Comparison of ENCODE assay signal across 2 cellular contexts in the genomic region with DNA sequence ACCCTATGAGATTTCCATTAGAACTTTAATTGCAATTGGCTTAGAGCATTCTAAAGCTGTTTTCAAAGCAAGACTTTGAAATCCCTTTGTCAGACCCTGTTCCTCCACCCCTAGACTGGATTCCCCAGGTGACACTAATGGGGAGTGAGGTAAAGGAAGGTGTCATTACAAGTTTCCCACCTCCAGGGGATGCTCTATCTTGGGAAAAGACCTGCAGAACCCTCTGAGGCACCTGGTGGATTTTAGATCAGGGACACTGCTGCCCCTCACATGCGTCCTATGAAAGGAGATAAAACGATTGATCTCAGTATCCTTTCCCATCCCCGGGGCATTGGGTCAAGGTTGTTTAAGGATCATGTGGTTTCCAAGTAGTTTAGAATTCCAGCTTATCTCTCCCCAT.
A peak's percentile ranks its signal among the peaks of the same experiment; 100 is the strongest.
TF ChIP-seq lines count a peak whose summit lies in the region.

No MANE protein-coding gene starts in this region.

TF ChIP-seq in Ishikawa, 13 proteins besides CTCF, POLR2A, EP300 and RAD21:
- no peak for TF ChIP-seq TCF12 (IDR thresholded peaks at IDR 0.05; ENCODE audit: low read depth)
- TF ChIP-seq TEAD4 (IDR thresholded peaks at IDR 0.05), result no peak
- no peak for TF ChIP-seq CEBPB (IDR thresholded peaks at IDR 0.05)
- TF ChIP-seq, protein P1, sequence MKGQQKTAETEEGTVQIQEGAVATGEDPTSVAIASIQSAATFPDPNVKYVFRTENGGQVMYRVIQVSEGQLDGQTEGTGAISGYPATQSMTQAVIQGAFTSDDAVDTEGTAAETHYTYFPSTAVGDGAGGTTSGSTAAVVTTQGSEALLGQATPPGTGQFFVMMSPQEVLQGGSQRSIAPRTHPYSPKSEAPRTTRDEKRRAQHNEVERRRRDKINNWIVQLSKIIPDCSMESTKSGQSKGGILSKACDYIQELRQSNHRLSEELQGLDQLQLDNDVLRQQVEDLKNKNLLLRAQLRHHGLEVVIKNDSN (IDR thresholded peaks at IDR 0.05), result no peak
- no peak for TF ChIP-seq EGR1 (IDR thresholded peaks at IDR 0.05)
- no peak for TF ChIP-seq CREB1 (IDR thresholded peaks at IDR 0.05; ENCODE audit: low read depth)
- TF ChIP-seq, protein P2, sequence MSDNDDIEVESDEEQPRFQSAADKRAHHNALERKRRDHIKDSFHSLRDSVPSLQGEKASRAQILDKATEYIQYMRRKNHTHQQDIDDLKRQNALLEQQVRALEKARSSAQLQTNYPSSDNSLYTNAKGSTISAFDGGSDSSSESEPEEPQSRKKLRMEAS (IDR thresholded peaks at IDR 0.05), result no peak
- no peak for TF ChIP-seq FOXM1 (IDR thresholded peaks at IDR 0.05; ENCODE audit: borderline replicate concordance, low read depth)
- TF ChIP-seq NFIC (IDR thresholded peaks at IDR 0.05), result no peak
- TF ChIP-seq ZBTB7A (IDR thresholded peaks at IDR 0.05; ENCODE audit: low read depth), result no peak

TF ChIP-seq in H1, 55 proteins besides CTCF, POLR2A, EP300 and RAD21:
- TF ChIP-seq TEAD4 (IDR thresholded peaks at IDR 0.05; ENCODE audit: low read depth, low read length), result 0 out of 2 replicates have a peak, but pooled peaks have one; percentile 3
- no peak for TF ChIP-seq TCF12 (IDR thresholded peaks at IDR 0.05; ENCODE audit: low read depth, low read length)
